Comparison of ENCODE assay signal across 20 cellular contexts in the genomic region with DNA sequence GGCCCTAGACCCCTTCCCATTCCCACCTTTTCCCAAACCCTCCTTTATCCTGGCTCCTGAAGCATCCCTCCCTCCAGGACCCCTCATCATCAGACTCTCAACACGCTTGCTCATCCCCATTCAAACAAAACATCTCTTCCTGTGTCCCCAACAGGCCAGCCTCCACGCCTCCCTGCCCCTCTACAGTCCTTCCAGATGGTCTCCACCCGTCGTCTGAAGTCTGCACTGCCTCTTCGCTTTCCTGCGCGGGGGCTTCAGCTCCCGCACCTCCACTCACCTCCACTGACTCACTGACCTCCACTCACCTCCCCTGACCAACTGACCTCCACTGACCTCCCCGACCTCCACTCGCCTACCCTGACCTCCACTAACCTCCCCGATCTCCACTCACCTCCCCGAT. TPM values are rescaled to one million over a fixed set of nuclear protein-coding genes. Genes with fewer than 3 reads are reported as not detected.
"Had no signal": no experiment of that assay in that cellular context is flagged by ENCODE, and none has a peak within 500 bp of the region (broad histone marks: within the 10 kb centered on the region; RNA-seq: fewer than 3 reads in every experiment).

No MANE protein-coding gene starts in this region.

- H3K9me3 ChIP-seq: pancreas, prostate gland, right lobe of liver, testis had no signal

- H3K27me3 Mint-ChIP-seq: stimulated activated memory B cell treated with anti-CD40 and anti-IgM and Interleukin-4, amounts not matched to agents 10 μg/mL and 1 μg/mL and 100 μg/mL, for 72 hours; stimulated activated naive CD8-positive, alpha-beta T cell treated with anti-CD3 and anti-CD28 coated beads, Interleukin-15, Interleukin-2, amounts not matched to agents 100 ng/mL and 50 ng/mL, for 24 hours had no signal

- H3K4me1 Mint-ChIP-seq: stimulated activated memory B cell treated with anti-CD40 and anti-IgM and Interleukin-4, amounts not matched to agents 10 μg/mL and 1 μg/mL and 100 μg/mL, for 72 hours had no signal

- H3K4me1 ChIP-seq: pancreas, prostate gland, right lobe of liver, testis, tibial nerve had no signal

- H2AFZ ChIP-seq: hepatocyte had no signal

- FAIRE-seq: colon, kidney, pancreas had no signal

- DNase-seq: cerebellar nuclear complex; dermis blood vessel endothelial cell; foreskin melanocyte; head of caudate nucleus; kidney; left colon; left ventricle myocardium superior; right lobe of liver; stimulated activated CD4-positive, alpha-beta T cell treated with anti-CD3 and anti-CD28 coated beads, Interleukin-4, amount 100 ng/mL, for 1 hour; stimulated activated CD8-positive, alpha-beta memory T cell treated with anti-CD3 and anti-CD28 coated beads, Interleukin-4, amount 100 ng/mL, for 48 hours; testis had no signal

- H3K27ac ChIP-seq: hepatocyte, pancreas, prostate gland, right lobe of liver, testis, tibial nerve had no signal

- ATAC-seq: left colon; left ventricle myocardium superior; naive thymus-derived CD8-positive, alpha-beta T cell; pancreas; right lobe of liver; stimulated activated memory B cell treated with anti-CD40 and anti-IgM and Interleukin-4, amounts not matched to agents 10 μg/mL and 1 μg/mL and 100 μg/mL, for 72 hours had no signal

- H3K36me3 ChIP-seq: pancreas, prostate gland, right lobe of liver, tibial nerve had no signal

- H3K4me2 ChIP-seq: hepatocyte had no signal

- H3K9me3 Mint-ChIP-seq: stimulated activated memory B cell treated with anti-CD40 and anti-IgM and Interleukin-4, amounts not matched to agents 10 μg/mL and 1 μg/mL and 100 μg/mL, for 72 hours had no signal

- H3K79me2 ChIP-seq: hepatocyte had no signal

- H3K4me3 ChIP-seq: hepatocyte, pancreas, prostate gland, right lobe of liver, testis, tibial nerve had no signal

- H3K4me3 Mint-ChIP-seq: naive thymus-derived CD8-positive, alpha-beta T cell; stimulated activated memory B cell treated with anti-CD40 and anti-IgM and Interleukin-4, amounts not matched to agents 10 μg/mL and 1 μg/mL and 100 μg/mL, for 72 hours; stimulated activated naive CD8-positive, alpha-beta T cell treated with anti-CD3 and anti-CD28 coated beads, Interleukin-15, Interleukin-2, amounts not matched to agents 100 ng/mL and 50 ng/mL, for 24 hours had no signal

- H3K27me3 ChIP-seq: pancreas, right lobe of liver, testis, tibial nerve had no signal

- H3K36me3 Mint-ChIP-seq: naive thymus-derived CD8-positive, alpha-beta T cell; stimulated activated memory B cell treated with anti-CD40 and anti-IgM and Interleukin-4, amounts not matched to agents 10 μg/mL and 1 μg/mL and 100 μg/mL, for 72 hours had no signal

- H3K27ac Mint-ChIP-seq: stimulated activated memory B cell treated with anti-CD40 and anti-IgM and Interleukin-4, amounts not matched to agents 10 μg/mL and 1 μg/mL and 100 μg/mL, for 72 hours; stimulated activated naive CD8-positive, alpha-beta T cell treated with anti-CD3 and anti-CD28 coated beads, Interleukin-15, Interleukin-2, amounts not matched to agents 100 ng/mL and 50 ng/mL, for 24 hours had no signal

RNA-seq across cellular contexts. Expression of a gene that starts 39.8 kb away (rescaled TPM):
- total RNA-seq: dermis blood vessel endothelial cell, hepatocyte, left ventricle myocardium superior, lung microvascular endothelial cell had no signal
- polyA plus RNA-seq: hepatocyte had no signal
